Comparison of ENCODE assay signal across 8 cellular contexts in genomic region chr7:155002411-155003214, GRCh38. TPM values are rescaled to one million over a fixed set of nuclear protein-coding genes. Genes with fewer than 3 reads are reported as not detected.
DNase-seq lines count a peak whose midpoint lies in the region; ATAC-seq and TF ChIP-seq lines count a peak whose summit lies in the region.

Gene PAXIP1 (minus strand): TSS chr7:155003124. CDS start chr7:155002929, 195 bp downstream.

- H3K9me3 ChIP-seq in H9 (ENCODE audit: control insufficient read depth, low read depth, low read length) (no peaks in the 10 kb centered on the region), Loucy (ENCODE audit: insufficient read depth, low read depth, low read length) (no peaks in the 10 kb centered on the region), lower lobe of right lung (no peaks in the 10 kb centered on the region)

- H3K4me1 Mint-ChIP-seq in H9: peaks cover 14 to 16% of the 10 kb centered on the region in 2 experiments
- H3K4me1 Mint-ChIP-seq in dendritic cell treated with granulocyte-macrophage colony-stimulating factor and Interleukin-4, amounts not matched to agents 40 ng/mL and 50 ng/mL, for 4 days (ENCODE audit: low read depth): peaks cover 9% of the 10 kb centered on the region

- H3K27ac ChIP-seq in H9 (ENCODE audit: insufficient read length, low read depth, low read length) (no peak within 1 kb of the TSS), lower lobe of right lung (peak within 1 kb of the TSS; percentile 87)

- peak within 1 kb of the TSS; percentile 91 to 97 for H3K4me3 Mint-ChIP-seq in H9
- H3K4me3 Mint-ChIP-seq in dendritic cell treated with granulocyte-macrophage colony-stimulating factor and Interleukin-4, amounts not matched to agents 40 ng/mL and 50 ng/mL, for 4 days: peak within 1 kb of the TSS; percentile 81

- H4K91ac ChIP-seq in H9 (ENCODE audit: insufficient read length, low read depth, low read length): no peak within 1 kb of the TSS

- no peak within 1 kb of the TSS for H4K8ac ChIP-seq in H9 (replicated peaks; ENCODE audit: insufficient read length, low read depth, low read length)

- peak; percentile 59 for ATAC-seq in activated CD4-positive, CD25-positive, alpha-beta regulatory T cell treated with anti-CD3 and anti-CD28 coated beads, Interleukin-2, amount 50 U/mL, for 24 hours
- ATAC-seq in lower lobe of right lung: peak; percentile 81 to 84

- H3K4me3 ChIP-seq in Loucy (ENCODE audit: low read length, poor library complexity, severe bottlenecking) (peak within 1 kb of the TSS; percentile 84), lower lobe of right lung (peak within 1 kb of the TSS; percentile 98)

- H3K9me2 ChIP-seq in Loucy (replicated peaks; ENCODE audit: low read depth, low read length): no peaks in the 10 kb centered on the region

- H3K27me3 Mint-ChIP-seq in H9 (ENCODE audit: low read depth): no peaks in the 10 kb centered on the region
- H3K27me3 Mint-ChIP-seq in dendritic cell treated with granulocyte-macrophage colony-stimulating factor and Interleukin-4, amounts not matched to agents 40 ng/mL and 50 ng/mL, for 4 days: no peaks in the 10 kb centered on the region

- H3K36me3 Mint-ChIP-seq in H9 (ENCODE audit: insufficient read depth in 1 of 3, low read depth in 3 of 3): peaks cover 3 to 16% (median 4%) of the 10 kb centered on the region in 3 experiments; a peak in 5 of 7 replicates
- peaks cover 7% of the 10 kb centered on the region for H3K36me3 Mint-ChIP-seq in dendritic cell treated with granulocyte-macrophage colony-stimulating factor and Interleukin-4, amounts not matched to agents 40 ng/mL and 50 ng/mL, for 4 days (ENCODE audit: low read depth)

- no peak within 1 kb of the TSS for H3K23ac ChIP-seq in H9 (ENCODE audit: insufficient read length, low read depth, low read length)

- H3F3A ChIP-seq in Loucy (ENCODE audit: low read depth): peaks cover 7% of the 10 kb centered on the region; the same call in 1 of the 2 replicates

- peak within 1 kb of the TSS; percentile 99 for H3K14ac ChIP-seq in H9 (ENCODE audit: insufficient read depth, low read length)

- H4K20me1 ChIP-seq in H9 (ENCODE audit: control insufficient read depth, insufficient read depth, insufficient read length) (no peaks in the 10 kb centered on the region), Loucy (ENCODE audit: insufficient read depth, low read length, poor library complexity, severe bottlenecking) (peaks cover 36% of the 10 kb centered on the region)

- H2BK15ac ChIP-seq in H9 (ENCODE audit: low read depth, low read length): no peak within 1 kb of the TSS

- intact Hi-C loops in dendritic cell treated with granulocyte-macrophage colony-stimulating factor and Interleukin-4, amounts not matched to agents 40 ng/mL and 50 ng/mL, for 4 days (cut with micrococcal nuclease): loop anchor here (2.0 to 10.0 kb wide), 3 partner anchors 74 to 300 kb away; no protein-coding TSS in a partner anchor
- intact Hi-C loops in lower lobe of right lung (cut with DNase I): no loop called here

- H3K36me3 ChIP-seq in Loucy (ENCODE audit: insufficient read depth, low read length): peaks cover 9% of the 10 kb centered on the region; the same call in 1 of the 2 replicates
- H3K36me3 ChIP-seq in lower lobe of right lung: peaks cover 18% of the 10 kb centered on the region

- no peak within 1 kb of the TSS for H2BK20ac ChIP-seq in H9 (ENCODE audit: low read depth, low read length, poor library complexity, severe bottlenecking)

- no peaks in the 10 kb centered on the region for H3K27me3 ChIP-seq in H9 (ENCODE audit: insufficient read depth, low read length)
- no peaks in the 10 kb centered on the region for H3K27me3 ChIP-seq in Loucy (ENCODE audit: insufficient read depth, low read length, poor library complexity, severe bottlenecking)
- H3K27me3 ChIP-seq in lower lobe of right lung (ENCODE audit: low read depth): no peaks in the 10 kb centered on the region

- H3K79me1 ChIP-seq in H9 (ENCODE audit: insufficient read depth, low read depth, low read length, poor library complexity, severe bottlenecking): no peaks in the 10 kb centered on the region

- peaks cover 21% of the 10 kb centered on the region; the same call in 1 of the 2 replicates for H3K79me2 ChIP-seq in H9 (ENCODE audit: insufficient read depth, low read length)
- H3K79me2 ChIP-seq in Loucy (ENCODE audit: insufficient read depth, low read length): peaks cover 72% of the 10 kb centered on the region

- H4K5ac ChIP-seq in H9 (ENCODE audit: insufficient read length, low read depth, low read length): no peak within 1 kb of the TSS

- H3K9ac ChIP-seq in H9 (ENCODE audit: extremely low read depth, insufficient read length, low read length) (peak within 1 kb of the TSS; percentile 71), Loucy (ENCODE audit: low read depth, low read length, poor library complexity, severe bottlenecking) (peak within 1 kb of the TSS; percentile 96)

- H3K9me3 Mint-ChIP-seq in H9: no peaks in the 10 kb centered on the region; a peak in 1 of 5 replicates
- no peaks in the 10 kb centered on the region for H3K9me3 Mint-ChIP-seq in dendritic cell treated with granulocyte-macrophage colony-stimulating factor and Interleukin-4, amounts not matched to agents 40 ng/mL and 50 ng/mL, for 4 days

- peaks cover 9% of the 10 kb centered on the region for H3K23me2 ChIP-seq in H9 (ENCODE audit: insufficient read length, low read depth, low read length, poor library complexity, severe bottlenecking)

- H2AFZ ChIP-seq in H9 (ENCODE audit: low read length) (no peak within 1 kb of the TSS), Loucy (ENCODE audit: low read length) (peak within 1 kb of the TSS; percentile 87)

- no peak for TF ChIP-seq CTCF in H9 (conservative IDR thresholded peaks at IDR 0.05)
- no peak for TF ChIP-seq CTCF in Loucy (conservative IDR thresholded peaks at IDR 0.05; ENCODE audit: low read length)
- no peak for TF ChIP-seq CTCF in lower lobe of right lung (IDR thresholded peaks at IDR 0.05)

- no peak within 1 kb of the TSS; the same call in 1 of the 2 replicates for H3K4ac ChIP-seq in H9 (ENCODE audit: low read depth, low read length)

- no peak within 1 kb of the TSS for H2AK5ac ChIP-seq in H9 (ENCODE audit: insufficient read length, low read length)

- peaks cover 7% of the 10 kb centered on the region for H3K4me1 ChIP-seq in H9 (ENCODE audit: insufficient read depth, low read length)
- H3K4me1 ChIP-seq in Loucy (ENCODE audit: insufficient read depth, low read length, poor library complexity, severe bottlenecking): peaks cover 40% of the 10 kb centered on the region
- peaks cover 20% of the 10 kb centered on the region for H3K4me1 ChIP-seq in lower lobe of right lung

- H3K4me2 ChIP-seq in H9 (ENCODE audit: insufficient read depth, insufficient read length, low read length) (peak within 1 kb of the TSS; percentile 93), Loucy (ENCODE audit: low read depth, low read length, poor library complexity, severe bottlenecking) (peak within 1 kb of the TSS; percentile 87)

- H3T11ph ChIP-seq in H9 (ENCODE audit: low read length): no peak within 1 kb of the TSS

- peak within 1 kb of the TSS; percentile 76 to 96 (median 92); a peak in 6 of 7 replicates for H3K27ac Mint-ChIP-seq in H9
- H3K27ac Mint-ChIP-seq in dendritic cell treated with granulocyte-macrophage colony-stimulating factor and Interleukin-4, amounts not matched to agents 40 ng/mL and 50 ng/mL, for 4 days: peak within 1 kb of the TSS; percentile 68

- no peak within 1 kb of the TSS for H2BK120ac ChIP-seq in H9 (ENCODE audit: low read depth, low read length, poor library complexity, severe bottlenecking)

- no peak within 1 kb of the TSS for H2BK5ac ChIP-seq in H9 (ENCODE audit: insufficient read length, low read length)

- H3K56ac ChIP-seq in H9 (ENCODE audit: insufficient read length, low read depth, low read length): no peak within 1 kb of the TSS

- peak within 1 kb of the TSS; percentile 85 for H3K18ac ChIP-seq in H9 (ENCODE audit: insufficient read length, low read depth, low read length)

- WGBS in H9 (ENCODE audit: extremely low coverage, insufficient read length, low lambda C conversion rate): no CpG with 5 or more reads among the region's 128 CpGs

- peak; percentile 82 for DNase-seq in NCI-H748 (lab: John Stamatoyannopoulos, UW; ENCODE audit: unreplicated experiment)
- no peak for DNase-seq in NCI-H748 treated with DMSO at 0.1 percent for 48 hours (lab: John Stamatoyannopoulos, UW)
- peak; percentile 54 for DNase-seq in H9
- DNase-seq in lower lobe of right lung: peak; percentile 62
- DNase-seq in stimulated activated CD8-positive, alpha-beta memory T cell treated with anti-CD3 and anti-CD28 coated beads, Interleukin-12 subunit alpha, Interleukin-12 subunit beta, amount 100 ng/mL, for 24 hours (ENCODE audit: extremely low read depth): peak; percentile 26

- no peak within 1 kb of the TSS for H2BK12ac ChIP-seq in H9 (ENCODE audit: insufficient read length, low read depth, low read length)

RNA-seq across cellular contexts. Expression of gene PAXIP1, which starts in this region (rescaled TPM):
- total RNA-seq in H9 (2021) (31.0 and 32.6 TPM in 2 replicates), lower lobe of right lung (9.5 TPM)
